8 cellular contexts compared by ENCODE assay signal in the genomic region with DNA sequence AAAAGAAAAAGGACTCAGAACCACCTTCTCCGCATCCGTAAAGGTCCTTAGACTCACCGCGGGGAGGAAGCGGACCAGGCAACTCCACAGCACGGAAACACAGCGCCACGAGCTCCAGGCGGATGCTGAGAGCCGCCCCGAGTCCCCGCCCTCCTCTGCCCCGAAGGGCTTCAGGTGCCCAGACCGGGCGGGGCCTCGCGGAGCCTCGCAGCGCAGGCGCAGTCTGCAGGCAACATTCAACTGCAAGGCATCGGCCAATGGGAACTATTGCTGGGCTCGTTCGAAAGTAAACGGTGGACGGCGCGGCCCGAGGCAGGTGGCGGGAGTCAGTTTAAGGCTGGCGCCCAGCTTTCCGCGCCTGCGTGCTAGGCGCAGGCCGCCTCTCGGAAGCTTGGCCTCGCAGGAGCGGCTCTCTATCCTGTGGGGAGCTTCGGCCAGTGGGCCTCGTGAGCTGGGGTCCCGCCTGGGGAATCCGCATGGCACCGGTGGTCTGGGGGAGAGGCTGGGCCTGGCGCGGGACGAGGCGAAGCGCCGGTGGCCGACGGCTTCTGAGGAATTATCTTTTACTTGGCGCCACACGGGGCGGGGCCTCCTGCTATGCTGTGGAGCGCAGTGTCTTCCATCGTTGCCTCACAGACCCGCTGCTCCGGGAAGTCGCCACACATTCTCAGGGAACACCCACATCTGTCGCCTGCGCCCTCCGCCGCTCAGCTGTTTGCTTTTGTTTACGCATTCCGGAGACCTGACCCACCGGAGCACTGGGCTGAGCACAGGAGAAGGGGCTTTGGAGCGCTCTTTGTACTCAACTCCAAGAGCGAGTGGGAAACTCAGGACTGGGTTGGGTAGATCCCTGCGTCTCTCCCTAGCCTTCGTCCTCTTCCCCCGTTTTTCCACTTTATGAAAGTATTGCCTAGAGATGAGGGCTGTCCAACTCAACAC.
DNase-seq lines count a peak whose midpoint lies in the region; ATAC-seq and TF ChIP-seq lines count a peak whose summit lies in the region.

A gene with protein sequence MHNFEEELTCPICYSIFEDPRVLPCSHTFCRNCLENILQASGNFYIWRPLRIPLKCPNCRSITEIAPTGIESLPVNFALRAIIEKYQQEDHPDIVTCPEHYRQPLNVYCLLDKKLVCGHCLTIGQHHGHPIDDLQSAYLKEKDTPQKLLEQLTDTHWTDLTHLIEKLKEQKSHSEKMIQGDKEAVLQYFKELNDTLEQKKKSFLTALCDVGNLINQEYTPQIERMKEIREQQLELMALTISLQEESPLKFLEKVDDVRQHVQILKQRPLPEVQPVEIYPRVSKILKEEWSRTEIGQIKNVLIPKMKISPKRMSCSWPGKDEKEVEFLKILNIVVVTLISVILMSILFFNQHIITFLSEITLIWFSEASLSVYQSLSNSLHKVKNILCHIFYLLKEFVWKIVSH (minus strand): TSS at position 127 of the 939 bp plus-strand sequence. CDS start 10,603 bp downstream, outside the sequence.

- peaks cover 3% of the 10 kb centered on the region for H3K36me3 ChIP-seq in GM06990 (ENCODE audit: control insufficient read depth, insufficient read depth, low read length)

- no peaks in the 10 kb centered on the region for H3K27me3 ChIP-seq in GM06990 (replicated peaks; ENCODE audit: control insufficient read depth, insufficient read depth, low read length)

- ATAC-seq in activated CD4-positive, CD25-positive, alpha-beta regulatory T cell treated with anti-CD3 and anti-CD28 coated beads, Interleukin-2, amount 50 U/mL, for 24 hours: peak; percentile 97
- ATAC-seq in central memory CD8-positive, alpha-beta T cell (replicated peaks; ENCODE audit: extremely low read depth, poor library complexity, severe bottlenecking): peak; percentile 95

- no peaks in the 10 kb centered on the region for H3K27me3 Mint-ChIP-seq in central memory CD8-positive, alpha-beta T cell

- TF ChIP-seq CTCF in GM06990 (IDR thresholded peaks at IDR 0.05; ENCODE audit: insufficient read depth, low read length, poor library complexity, severe bottlenecking): no peak
- no peak for TF ChIP-seq CTCF in HFF-Myc (IDR thresholded peaks at IDR 0.05; ENCODE audit: low read depth, low read length, missing control alignments)

- peak within 1 kb of the TSS; percentile 97 for H3K27ac Mint-ChIP-seq in central memory CD8-positive, alpha-beta T cell (ENCODE audit: low read depth)

- H3K4me3 Mint-ChIP-seq in central memory CD8-positive, alpha-beta T cell: peak within 1 kb of the TSS; percentile 100

- peak; percentile 99 for DNase-seq in GM06990 (ENCODE audit: extremely low read depth, insufficient read length)
- peak; percentile 97 for DNase-seq in HFF-Myc (ENCODE audit: extremely low read depth, low read depth)
- peak; percentile 99 for DNase-seq in NAMALWA (ENCODE audit: low spot score)
- DNase-seq in central memory CD8-positive, alpha-beta T cell (ENCODE audit: low spot score in 2 of 2): peak; percentile 91 to 94
- peak; percentile 99 for DNase-seq in islet precursor cell
- DNase-seq in stimulated activated CD4-positive, alpha-beta T cell treated with anti-CD3 and anti-CD28 coated beads, Interleukin-12 subunit alpha, Interleukin-12 subunit beta, amount 100 ng/mL, for 4 hours: peak; percentile 95
- no peak for DNase-seq in NCI-H1694 (lab: John Stamatoyannopoulos, UW)

- peaks cover 32% of the 10 kb centered on the region for H3K4me1 Mint-ChIP-seq in central memory CD8-positive, alpha-beta T cell

- H3K9me3 Mint-ChIP-seq in central memory CD8-positive, alpha-beta T cell: no peaks in the 10 kb centered on the region

- peaks cover 10% of the 10 kb centered on the region for H3K36me3 Mint-ChIP-seq in central memory CD8-positive, alpha-beta T cell (ENCODE audit: insufficient read depth)

- H3K4me3 ChIP-seq in GM06990 (replicated peaks; ENCODE audit: low read depth, low read length) (peak within 1 kb of the TSS; percentile 94), HFF-Myc (replicated peaks; ENCODE audit: low read depth, low read length) (peak within 1 kb of the TSS; percentile 89)
